In the genomic region with DNA sequence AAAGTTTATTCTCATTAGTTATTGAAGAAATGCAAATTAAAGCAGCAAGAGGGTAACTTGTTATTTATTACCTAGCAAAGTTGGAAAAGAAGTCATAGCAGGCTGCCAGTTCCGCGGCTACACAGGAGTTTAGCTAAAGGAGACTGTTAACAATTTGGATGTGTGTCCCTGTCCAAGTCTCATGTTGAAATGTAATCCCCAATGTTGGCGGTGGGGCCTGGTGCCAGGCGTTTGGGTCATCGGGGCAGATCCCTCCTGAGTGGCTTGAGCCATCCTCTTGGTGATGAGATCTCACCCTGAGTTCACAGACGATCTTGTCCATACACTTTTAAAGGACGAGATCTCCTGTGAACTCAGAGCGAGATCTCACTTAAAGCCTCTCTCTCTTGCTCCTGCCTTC, we compare ENCODE assay signal across 9 cellular contexts.
"Had no signal": no experiment of that assay in that cellular context is flagged by ENCODE, and none has a peak within 500 bp of the region (broad histone marks: within the 10 kb centered on the region; RNA-seq: fewer than 3 reads in every experiment).

No MANE protein-coding gene starts in this region.

- H3K27ac ChIP-seq: HL-60 had no signal

- ATAC-seq: HCT116, K562 had no signal

- H3K27ac Mint-ChIP-seq: HFFc6 had no signal

- H3K36me3 ChIP-seq: HAP-1 had no signal

- H3K9me3 ChIP-seq: HAP-1 had no signal

- H3K4me3 ChIP-seq: HAP-1, K562 had no signal

- DNase-seq: GOT3, HFFc6, IMR-90, KG1 had no signal

- H3K4me3 Mint-ChIP-seq: HFFc6 had no signal

- FAIRE-seq: H54, K562 had no signal

- H3K4me1 ChIP-seq: HAP-1 had no signal
